ENCODE assay signal across 20 cellular contexts in genomic region chr18:48084041-48084757, GRCh38.
DNase-seq lines count a peak whose midpoint lies in the region; ATAC-seq, FAIRE-seq and TF ChIP-seq lines count a peak whose summit lies in the region.
"Had no signal": no experiment of that assay in that cellular context is flagged by ENCODE, and none has a peak within 500 bp of the region (broad histone marks: within the 10 kb centered on the region; RNA-seq: fewer than 3 reads in every experiment).

No MANE protein-coding gene starts in this region.

- DNase-seq in HepG2 (ENCODE audit: low spot score) (no peak), right lobe of liver (no peak), left colon (peak in 1 of 2 donors; percentile 14), myocyte (ENCODE audit: low read depth) (peak; percentile 28), NCI-H1436 (lab: John Stamatoyannopoulos, UW) (no peak), PC-3 (no peak)
- DNase-seq in stimulated activated effector memory CD8-positive, alpha-beta T cell treated with anti-CD3 and anti-CD28 coated beads, Interleukin-12 subunit alpha, Interleukin-12 subunit beta, amount 100 ng/mL, for 72 hours (ENCODE audit: low spot score in 2 of 2), result no peak
- DNase-seq in activated T-helper 1 cell treated with anti-CD3 and anti-CD28 coated beads, Interleukin-12 subunit alpha, Interleukin-12 subunit beta, Interleukin-2, Interleukin-4 antibody, amounts not matched to agents 30 ng/mL and 10 ng/mL and 1 ng/mL, durations not matched to agents 14 hours and 24 hours and 36 hours (ENCODE audit: low spot score), result no peak
- DNase-seq: 8988T; CD4-positive, alpha-beta memory T cell; DMS153; DMS79; GDM1; HCEC 1CT had no signal

- H3K4me1 Mint-ChIP-seq in stimulated activated effector memory CD8-positive, alpha-beta T cell treated with anti-CD3 and anti-CD28 coated beads, Interleukin-12 subunit alpha, Interleukin-12 subunit beta, amount 100 ng/mL, for 72 hours, result no peaks in the 10 kb centered on the region
- no peaks in the 10 kb centered on the region for H3K4me1 Mint-ChIP-seq in activated T-helper 1 cell treated with anti-CD3 and anti-CD28 coated beads, Interleukin-12 subunit alpha, Interleukin-12 subunit beta, Interleukin-2, Interleukin-4 antibody, amounts not matched to agents 30 ng/mL and 10 ng/mL and 1 ng/mL, durations not matched to agents 14 hours and 24 hours and 36 hours (ENCODE audit: low read depth)
- H3K4me1 Mint-ChIP-seq: CD4-positive, alpha-beta memory T cell had no signal

- no peak overlapping the region for H3K4me3 Mint-ChIP-seq in stimulated activated effector memory CD8-positive, alpha-beta T cell treated with anti-CD3 and anti-CD28 coated beads, Interleukin-12 subunit alpha, Interleukin-12 subunit beta, amount 100 ng/mL, for 72 hours
- H3K4me3 Mint-ChIP-seq in activated T-helper 1 cell treated with anti-CD3 and anti-CD28 coated beads, Interleukin-12 subunit alpha, Interleukin-12 subunit beta, Interleukin-2, Interleukin-4 antibody, amounts not matched to agents 30 ng/mL and 10 ng/mL and 1 ng/mL, durations not matched to agents 14 hours and 24 hours and 36 hours, result no peak overlapping the region
- H3K4me3 Mint-ChIP-seq: CD14-positive monocyte; CD4-positive, alpha-beta memory T cell; GM23338 had no signal

- H3K4me2 ChIP-seq in HepG2 (ENCODE audit: low read depth, low read length), result no peak overlapping the region
- H3K4me2 ChIP-seq in PC-3 (ENCODE audit: low read length), result no peak overlapping the region
- H3K4me2 ChIP-seq: BLaER1, GM23338 had no signal

- no peaks in the 10 kb centered on the region for H3K36me3 Mint-ChIP-seq in stimulated activated effector memory CD8-positive, alpha-beta T cell treated with anti-CD3 and anti-CD28 coated beads, Interleukin-12 subunit alpha, Interleukin-12 subunit beta, amount 100 ng/mL, for 72 hours
- no peaks in the 10 kb centered on the region for H3K36me3 Mint-ChIP-seq in activated T-helper 1 cell treated with anti-CD3 and anti-CD28 coated beads, Interleukin-12 subunit alpha, Interleukin-12 subunit beta, Interleukin-2, Interleukin-4 antibody, amounts not matched to agents 30 ng/mL and 10 ng/mL and 1 ng/mL, durations not matched to agents 14 hours and 24 hours and 36 hours (ENCODE audit: low read depth)
- H3K36me3 Mint-ChIP-seq: CD14-positive monocyte; CD4-positive, alpha-beta memory T cell had no signal

- TF ChIP-seq CTCF in HepG2 (CRISPR knock-in tag; IDR thresholded peaks at IDR 0.05) (no peak), right lobe of liver (IDR thresholded peaks at IDR 0.05) (no peak), PC-3 (conservative IDR thresholded peaks at IDR 0.05; ENCODE audit: low read depth, low read length) (no peak)

- POLR2A ChIA-PET in HepG2 (lab: Yijun Ruan, JAX), result no interaction called here
- POLR2A ChIA-PET in PC-3 (lab: Charles Lee; ENCODE audit: unreplicated experiment), result no interaction called here

- intact Hi-C loops in HepG2 (cut with micrococcal nuclease; ENCODE audit: unreplicated experiment) (no loop called here), right lobe of liver (cut with DNase I) (no loop called here), left colon (cut with DNase I, micrococcal nuclease) (no loop called here), PC-3 (cut with micrococcal nuclease) (no loop called here)
- intact Hi-C loops in activated T-helper 1 cell treated with anti-CD3 and anti-CD28 coated beads, Interleukin-12 subunit alpha, Interleukin-12 subunit beta, Interleukin-2, Interleukin-4 antibody, amounts not matched to agents 30 ng/mL and 10 ng/mL and 1 ng/mL, durations not matched to agents 14 hours and 24 hours and 36 hours (cut with micrococcal nuclease), result no loop called here

- H3K27me3 Mint-ChIP-seq in activated T-helper 1 cell treated with anti-CD3 and anti-CD28 coated beads, Interleukin-12 subunit alpha, Interleukin-12 subunit beta, Interleukin-2, Interleukin-4 antibody, amounts not matched to agents 30 ng/mL and 10 ng/mL and 1 ng/mL, durations not matched to agents 14 hours and 24 hours and 36 hours (ENCODE audit: insufficient read depth), result peaks cover 3% of the 10 kb centered on the region

- H3K36me3 ChIP-seq in HepG2 (replicated peaks in 1 of 2; ENCODE audit: control insufficient read depth in 1 of 2, insufficient read depth in 2 of 2, low read length in 2 of 2), result no peaks in the 10 kb centered on the region
- no peaks in the 10 kb centered on the region for H3K36me3 ChIP-seq in right lobe of liver
- H3K36me3 ChIP-seq in PC-3 (ENCODE audit: low read depth, low read length), result no peaks in the 10 kb centered on the region
- H3K36me3 ChIP-seq: BLaER1 had no signal

- H3K9me3 ChIP-seq in HepG2 (ENCODE audit: low read length), result no peaks in the 10 kb centered on the region
- no peaks in the 10 kb centered on the region for H3K9me3 ChIP-seq in right lobe of liver
- no peaks in the 10 kb centered on the region for H3K9me3 ChIP-seq in PC-3 (ENCODE audit: low read length)
- H3K9me3 ChIP-seq: BLaER1 had no signal

- BruUV-seq in HepG2 (replicated peaks; lab: Mats Ljungman, UMichigan) (no TSS peak), PC-3 (replicated peaks; lab: Mats Ljungman, UMichigan) (no TSS peak)

- H4K20me1 ChIP-seq in HepG2 (ENCODE audit: insufficient read depth, low read length) (no peaks in the 10 kb centered on the region), PC-3 (ENCODE audit: low read length) (no peaks in the 10 kb centered on the region)
- H4K20me1 ChIP-seq: BLaER1 had no signal

- H3K27ac ChIP-seq in HepG2 (ENCODE audit: extremely low read length, insufficient read depth, low read length) (no peak overlapping the region), right lobe of liver (no peak overlapping the region), PC-3 (ENCODE audit: low read length) (no peak overlapping the region)
- H3K27ac ChIP-seq: BLaER1 had no signal

- in situ Hi-C loops in HepG2 (cut with HindIII; ENCODE audit: extremely low pct_ligation_motif_present, low pct_unique_long_range_greater_than_20kb), result no loop called here

- no peak overlapping the region for H2AFZ ChIP-seq in HepG2 (ENCODE audit: low read length)
- no peak overlapping the region for H2AFZ ChIP-seq in PC-3 (ENCODE audit: low read length)
- H2AFZ ChIP-seq: GM23338 had no signal

- H3K79me2 ChIP-seq in HepG2 (ENCODE audit: insufficient read depth, low read length), result no peaks in the 10 kb centered on the region
- no peaks in the 10 kb centered on the region for H3K79me2 ChIP-seq in PC-3 (ENCODE audit: low read length)

- H3K4me1 ChIP-seq in HepG2 (ENCODE audit: insufficient read depth, low read length) (no peaks in the 10 kb centered on the region), right lobe of liver (no peaks in the 10 kb centered on the region), PC-3 (ENCODE audit: insufficient read depth, low read length) (no peaks in the 10 kb centered on the region)

- H3K9me3 Mint-ChIP-seq in stimulated activated effector memory CD8-positive, alpha-beta T cell treated with anti-CD3 and anti-CD28 coated beads, Interleukin-12 subunit alpha, Interleukin-12 subunit beta, amount 100 ng/mL, for 72 hours, result no peaks in the 10 kb centered on the region
- no peaks in the 10 kb centered on the region for H3K9me3 Mint-ChIP-seq in activated T-helper 1 cell treated with anti-CD3 and anti-CD28 coated beads, Interleukin-12 subunit alpha, Interleukin-12 subunit beta, Interleukin-2, Interleukin-4 antibody, amounts not matched to agents 30 ng/mL and 10 ng/mL and 1 ng/mL, durations not matched to agents 14 hours and 24 hours and 36 hours
- H3K9me3 Mint-ChIP-seq: GM23338 had no signal

- H3K27ac Mint-ChIP-seq in stimulated activated effector memory CD8-positive, alpha-beta T cell treated with anti-CD3 and anti-CD28 coated beads, Interleukin-12 subunit alpha, Interleukin-12 subunit beta, amount 100 ng/mL, for 72 hours, result peak overlapping the region; percentile 3
- H3K27ac Mint-ChIP-seq in activated T-helper 1 cell treated with anti-CD3 and anti-CD28 coated beads, Interleukin-12 subunit alpha, Interleukin-12 subunit beta, Interleukin-2, Interleukin-4 antibody, amounts not matched to agents 30 ng/mL and 10 ng/mL and 1 ng/mL, durations not matched to agents 14 hours and 24 hours and 36 hours, result no peak overlapping the region
- H3K27ac Mint-ChIP-seq: CD14-positive monocyte; CD4-positive, alpha-beta memory T cell; GM23338 had no signal

- CTCF ChIA-PET in HepG2 (lab: Yijun Ruan, JAX; ENCODE audit: low intra/inter-chr PET ratio, low total read pairs) (no interaction called here), PC-3 (lab: Charles Lee) (no interaction called here)

- TF ChIP-seq POLR2A in HepG2 (IDR thresholded peaks at IDR 0.05; ENCODE audit: insufficient read depth in 1 of 2, low read depth in 2 of 2, low read length in 2 of 2) (no peak), right lobe of liver (IDR thresholded peaks at IDR 0.05) (no peak)

- TF ChIP-seq EP300 in HepG2 (IDR thresholded peaks at IDR 0.05; ENCODE audit: low read depth in 2 of 2, low read length in 2 of 2) (no peak), HepG2 (CRISPR knock-in tag; IDR thresholded peaks at IDR 0.05; ENCODE audit: borderline replicate concordance) (no peak)

- H3K27me3 ChIP-seq in HepG2 (ENCODE audit: control insufficient read depth in 1 of 2, insufficient read depth in 2 of 2, low read length in 2 of 2) (no peaks in the 10 kb centered on the region), right lobe of liver (no peaks in the 10 kb centered on the region), PC-3 (ENCODE audit: low read length) (no peaks in the 10 kb centered on the region)
- H3K27me3 ChIP-seq: BLaER1 had no signal

- WGBS in HepG2 (ENCODE audit: low lambda C conversion rate), result 29% methylated on average over 8 of the region's 13 CpGs
- 73% methylated on average over 3 of the region's 13 CpGs for WGBS in right lobe of liver (ENCODE audit: insufficient coverage, low coverage, low lambda C conversion rate, missing lambda C conversion rate)

- no peak overlapping the region for H3K9ac ChIP-seq in HepG2 (ENCODE audit: insufficient read depth, low read depth, low read length)
- H3K9ac ChIP-seq in PC-3 (ENCODE audit: low read length), result no peak overlapping the region
- H3K9ac ChIP-seq: BLaER1 had no signal

- ATAC-seq in HepG2 (peak; percentile 45), right lobe of liver (no peak), left colon (peak; percentile 31), PC-3 (no peak)
- no peak for ATAC-seq in stimulated activated effector memory CD8-positive, alpha-beta T cell treated with anti-CD3 and anti-CD28 coated beads, Interleukin-12 subunit alpha, Interleukin-12 subunit beta, amount 100 ng/mL, for 72 hours
- ATAC-seq: GM23338 had no signal

- H3K4me3 ChIP-seq in HepG2 (replicated peaks in 1 of 3; ENCODE audit: insufficient read depth in 1 of 3, low read depth in 2 of 3, low read length in 3 of 3), result no peak overlapping the region
- H3K4me3 ChIP-seq in right lobe of liver, result no peak overlapping the region
- no peak overlapping the region for H3K4me3 ChIP-seq in PC-3 (ENCODE audit: low read length)
- H3K4me3 ChIP-seq: BLaER1, GM23338 had no signal

- H3F3A ChIP-seq in PC-3 (ENCODE audit: low read length, unreplicated experiment), result no peaks in the 10 kb centered on the region

- no peak for FAIRE-seq in HepG2 (lab: Jason Lieb, UNC)
- FAIRE-seq: GM12892, H54, HTR-8/SVneo had no signal

- no peak for TF ChIP-seq RAD21 in HepG2 (CRISPR knock-in tag; IDR thresholded peaks at IDR 0.05)

- no peaks in the 10 kb centered on the region for H3K9me2 ChIP-seq in PC-3 (replicated peaks; ENCODE audit: low read length)

TF ChIP-seq in HepG2, 621 proteins besides CTCF, POLR2A, EP300 and RAD21 (continues in another document):
- TF ChIP-seq ZNF720 (CRISPR knock-in tag; IDR thresholded peaks at IDR 0.05), result no peak
- TF ChIP-seq HNRNPUL1 (IDR thresholded peaks at IDR 0.05; ENCODE audit: low read depth, low read length), result no peak

Comparison
In these comparisons a context has a peak if more than half of its experiments do, and no peak if none do; other contexts are left out.
1. ATAC-seq: peak in HepG2 (single experiment) and left colon (single experiment); none in right lobe of liver (0 of 4), stimulated activated effector memory CD8-positive, alpha-beta T cell treated with anti-CD3 and anti-CD28 coated beads, Interleukin-12 subunit alpha, Interleukin-12 subunit beta, amount 100 ng/mL, for 72 hours (single experiment) and PC-3 (single experiment).